8 cellular contexts compared by ENCODE assay signal in genomic region chr2:64609229-64609994, GRCh38. TPM values are rescaled to one million over a fixed set of nuclear protein-coding genes. Genes with fewer than 3 reads are reported as not detected.
DNase-seq lines count a peak whose midpoint lies in the region; ATAC-seq and TF ChIP-seq lines count a peak whose summit lies in the region.

No MANE protein-coding gene starts in this region.

- TF ChIP-seq CTCF in epithelial cell of esophagus (IDR thresholded peaks at IDR 0.05; ENCODE audit: insufficient read depth, low read depth, low read length, missing control alignments): no peak

- POLR2A ChIA-PET in activated CD8-positive, alpha-beta T cell treated with anti-CD3 and anti-CD28 coated beads, Interleukin-2, amount 10 ng/mL, durations not matched to agents 7 days and 5 days (lab: Charles Lee): interaction anchor here (1.0 to 3.0 kb wide), 5 partner anchors 9 to 40 kb away, joined by 3 to 15 read pairs (median 4); no protein-coding TSS in a partner anchor

- H3K4me1 Mint-ChIP-seq in activated CD8-positive, alpha-beta T cell treated with anti-CD3 and anti-CD28 coated beads, Interleukin-2, amount 10 ng/mL, durations not matched to agents 7 days and 5 days (ENCODE audit: low read depth): peaks cover 25% of the 10 kb centered on the region
- H3K4me1 Mint-ChIP-seq in stimulated activated memory B cell treated with anti-CD40 and anti-IgM and Interleukin-4, amounts not matched to agents 10 μg/mL and 1 μg/mL and 100 μg/mL, for 72 hours: peaks cover 32% of the 10 kb centered on the region

- H3K4me3 ChIP-seq in epithelial cell of esophagus (ENCODE audit: low read length) (peak overlapping the region; percentile 34), mononuclear cell (ENCODE audit: low read length) (peak overlapping the region; percentile 58)

- no peaks in the 10 kb centered on the region for H3K27me3 ChIP-seq in mononuclear cell (ENCODE audit: insufficient read depth, low read length)

- DNase-seq in COLO668 (lab: John Stamatoyannopoulos, UW; ENCODE audit: unreplicated experiment) (peak; percentile 82), Kasumi-1 (lab: John Stamatoyannopoulos, UW) (peak; percentile 44 to 59), epithelial cell of esophagus (ENCODE audit: low read depth) (peak; percentile 49)
- peak; percentile 71 for DNase-seq in activated CD8-positive, alpha-beta T cell treated with anti-CD3 and anti-CD28 coated beads, Interleukin-2, amount 10 ng/mL, durations not matched to agents 7 days and 5 days

- H3K9me3 Mint-ChIP-seq in activated CD8-positive, alpha-beta T cell treated with anti-CD3 and anti-CD28 coated beads, Interleukin-2, amount 10 ng/mL, durations not matched to agents 7 days and 5 days (ENCODE audit: insufficient read depth): peaks cover 4% of the 10 kb centered on the region
- H3K9me3 Mint-ChIP-seq in stimulated activated memory B cell treated with anti-CD40 and anti-IgM and Interleukin-4, amounts not matched to agents 10 μg/mL and 1 μg/mL and 100 μg/mL, for 72 hours: peaks cover 1% of the 10 kb centered on the region

- ATAC-seq in GM21360 (IDR thresholded peaks at IDR 0.05; ENCODE audit: unreplicated experiment) (peak; percentile 37), GM21619 (IDR thresholded peaks at IDR 0.05; ENCODE audit: unreplicated experiment) (no peak)
- peak; percentile 77 for ATAC-seq in activated CD8-positive, alpha-beta T cell treated with anti-CD3 and anti-CD28 coated beads, Interleukin-2, amount 10 ng/mL, durations not matched to agents 7 days and 5 days
- peak; percentile 70 for ATAC-seq in stimulated activated memory B cell treated with anti-CD40 and anti-IgM and Interleukin-4, amounts not matched to agents 10 μg/mL and 1 μg/mL and 100 μg/mL, for 72 hours

- no peaks in the 10 kb centered on the region for H3K9me3 ChIP-seq in mononuclear cell (ENCODE audit: low read depth, low read length)

- peak overlapping the region; percentile 61 for H3K4me3 Mint-ChIP-seq in activated CD8-positive, alpha-beta T cell treated with anti-CD3 and anti-CD28 coated beads, Interleukin-2, amount 10 ng/mL, durations not matched to agents 7 days and 5 days
- H3K4me3 Mint-ChIP-seq in stimulated activated memory B cell treated with anti-CD40 and anti-IgM and Interleukin-4, amounts not matched to agents 10 μg/mL and 1 μg/mL and 100 μg/mL, for 72 hours: peak overlapping the region; percentile 91

- peak overlapping the region; percentile 67 for H3K27ac Mint-ChIP-seq in activated CD8-positive, alpha-beta T cell treated with anti-CD3 and anti-CD28 coated beads, Interleukin-2, amount 10 ng/mL, durations not matched to agents 7 days and 5 days
- peak overlapping the region; percentile 100 for H3K27ac Mint-ChIP-seq in stimulated activated memory B cell treated with anti-CD40 and anti-IgM and Interleukin-4, amounts not matched to agents 10 μg/mL and 1 μg/mL and 100 μg/mL, for 72 hours

- H3K27me3 Mint-ChIP-seq in activated CD8-positive, alpha-beta T cell treated with anti-CD3 and anti-CD28 coated beads, Interleukin-2, amount 10 ng/mL, durations not matched to agents 7 days and 5 days (ENCODE audit: low read depth): peaks cover 19% of the 10 kb centered on the region
- no peaks in the 10 kb centered on the region for H3K27me3 Mint-ChIP-seq in stimulated activated memory B cell treated with anti-CD40 and anti-IgM and Interleukin-4, amounts not matched to agents 10 μg/mL and 1 μg/mL and 100 μg/mL, for 72 hours

- CTCF ChIA-PET in activated CD8-positive, alpha-beta T cell treated with anti-CD3 and anti-CD28 coated beads, Interleukin-2, amount 10 ng/mL, durations not matched to agents 7 days and 5 days (lab: Charles Lee): interaction anchor here (0.8 to 5.5 kb wide), 14 partner anchors 8 to 278 kb away, joined by 3 to 43 read pairs (median 4); no protein-coding TSS in a partner anchor

- peaks cover 1% of the 10 kb centered on the region for H3K36me3 Mint-ChIP-seq in activated CD8-positive, alpha-beta T cell treated with anti-CD3 and anti-CD28 coated beads, Interleukin-2, amount 10 ng/mL, durations not matched to agents 7 days and 5 days (ENCODE audit: low read depth)
- peaks cover 4% of the 10 kb centered on the region for H3K36me3 Mint-ChIP-seq in stimulated activated memory B cell treated with anti-CD40 and anti-IgM and Interleukin-4, amounts not matched to agents 10 μg/mL and 1 μg/mL and 100 μg/mL, for 72 hours

- peaks cover 35% of the 10 kb centered on the region for H3K4me1 ChIP-seq in mononuclear cell (ENCODE audit: insufficient read depth, low read length)

RNA-seq across cellular contexts. Expression of gene SERTAD2, which starts 44.3 kb away (rescaled TPM):
- 10 to 100 TPM; 21.4 to 21.8 TPM for total RNA-seq in activated CD8-positive, alpha-beta T cell treated with anti-CD3 and anti-CD28 coated beads, Interleukin-2, amount 10 ng/mL, durations not matched to agents 7 days and 5 days
- total RNA-seq in mononuclear cell: 45.4 TPM
